8 cellular contexts compared by ENCODE assay signal in the genomic region with DNA sequence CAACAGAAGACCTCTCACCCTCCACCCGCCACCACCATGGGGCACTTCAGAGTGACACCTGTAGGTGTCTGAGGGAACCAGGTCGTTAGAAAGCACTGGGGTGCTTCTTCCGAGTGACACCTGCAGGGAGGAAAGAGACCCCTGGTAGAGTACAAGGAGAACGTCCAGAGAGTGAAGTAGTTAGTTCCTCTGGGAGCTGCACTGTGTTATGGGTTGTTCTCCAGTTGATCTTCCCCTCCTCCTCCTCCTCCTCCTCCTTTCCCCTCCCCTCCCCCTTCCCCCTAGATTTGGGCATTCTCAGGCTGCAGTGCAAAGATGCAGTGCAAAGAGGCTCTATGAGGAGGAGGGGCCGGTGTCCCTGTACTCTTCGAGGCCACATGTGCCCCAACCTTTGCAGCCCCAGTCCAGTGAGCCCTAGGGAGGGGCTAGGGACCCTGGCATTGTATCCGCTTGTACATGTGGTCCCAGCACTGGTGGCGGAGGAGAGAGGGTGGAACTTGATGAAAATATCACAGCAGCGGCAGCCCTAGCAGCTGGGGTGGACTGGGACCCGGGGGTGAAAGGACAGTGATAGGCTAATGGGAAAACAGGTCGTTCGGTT. TPM values are rescaled to one million over a fixed set of nuclear protein-coding genes. Genes with fewer than 3 reads are reported as not detected.
DNase-seq lines count a peak whose midpoint lies in the region; ATAC-seq, FAIRE-seq and TF ChIP-seq lines count a peak whose summit lies in the region.

No MANE protein-coding gene starts in this region.

- peak overlapping the region; percentile 83 for H3K9ac ChIP-seq in mammary epithelial cell (ENCODE audit: insufficient read depth, low read length)

- CTCF ChIA-PET in mammary epithelial cell (lab: Charles Lee; ENCODE audit: low non-redundant PET): no interaction called here

- peak overlapping the region; percentile 62 to 70 (median 62) for H3K4me3 ChIP-seq in mammary epithelial cell (replicated peaks in 1 of 3; ENCODE audit: insufficient read depth in 1 of 3, low read depth in 2 of 3, low read length in 3 of 3)
- peak overlapping the region; percentile 63 for H3K4me3 ChIP-seq in mucosa of descending colon

- peaks cover 24% of the 10 kb centered on the region for H3K36me3 Mint-ChIP-seq in stimulated activated naive CD8-positive, alpha-beta T cell treated with anti-CD3 and anti-CD28 coated beads, Interleukin-15, Interleukin-2, amounts not matched to agents 100 ng/mL and 50 ng/mL, for 24 hours (ENCODE audit: low read depth)

- peak overlapping the region; percentile 76 for H3K4me2 ChIP-seq in mammary epithelial cell (ENCODE audit: insufficient read depth, low read depth, low read length)

- 79% methylated on average over 9 of the region's 12 CpGs for WGBS in mammary epithelial cell (ENCODE audit: low coverage, missing lambda C conversion rate)

- peak overlapping the region; percentile 73 for H2AFZ ChIP-seq in mammary epithelial cell (ENCODE audit: low read depth, low read length)

- no peaks in the 10 kb centered on the region for H3K27me3 Mint-ChIP-seq in stimulated activated naive CD8-positive, alpha-beta T cell treated with anti-CD3 and anti-CD28 coated beads, Interleukin-15, Interleukin-2, amounts not matched to agents 100 ng/mL and 50 ng/mL, for 24 hours

- dilution Hi-C loops in mammary epithelial cell (cut with HindIII; ENCODE audit: low sequenced_read_pairs): no loop called here

- H4K20me1 ChIP-seq in mammary epithelial cell (ENCODE audit: insufficient read depth, low read length): no peaks in the 10 kb centered on the region

- TF ChIP-seq CTCF in mammary epithelial cell (conservative IDR thresholded peaks at IDR 0.05 in 1 of 2, IDR thresholded peaks at IDR 0.05 in 1 of 2; ENCODE audit: extremely low read depth in 1 of 2, insufficient read depth in 1 of 2, low read depth in 1 of 2, low read length in 2 of 2): no peak
- no peak for TF ChIP-seq CTCF in mucosa of descending colon (IDR thresholded peaks at IDR 0.05)

- H3K27ac Mint-ChIP-seq in stimulated activated naive CD8-positive, alpha-beta T cell treated with anti-CD3 and anti-CD28 coated beads, Interleukin-15, Interleukin-2, amounts not matched to agents 100 ng/mL and 50 ng/mL, for 24 hours: peak overlapping the region; percentile 93

- TSS peak; percentile 20 for BruUV-seq in mammary epithelial cell (replicated peaks; lab: Mats Ljungman, UMichigan)

- intact Hi-C loops in mammary epithelial cell (cut with micrococcal nuclease): loop anchor here (1.0 to 10.0 kb wide), 4 partner anchors 9 to 405 kb away; partner anchors contain the start of genes ABCB6 and NHEJ1
- intact Hi-C loops in mucosa of descending colon (cut with DNase I, micrococcal nuclease): no loop called here

- peak overlapping the region; percentile 80 for H3K27ac ChIP-seq in mammary epithelial cell (ENCODE audit: insufficient read depth, low read depth, low read length)

- in situ Hi-C loops in mammary epithelial cell (cut with MboI; ENCODE audit: low sequenced_read_pairs in 2 of 2): loop anchor here in 1 of 2 donors (10.0 kb wide), 1 partner anchor 105 kb away; the partner anchor contains the start of genes CNPPD1, RETREG2 and SLC23A3

- H3K4me1 ChIP-seq in mammary epithelial cell (ENCODE audit: insufficient read depth, low read length) (peaks cover 37% of the 10 kb centered on the region), mucosa of descending colon (ENCODE audit: low read depth) (peaks cover 18% of the 10 kb centered on the region)

- H3K27me3 ChIP-seq in mammary epithelial cell (ENCODE audit: insufficient read depth, low read length): no peaks in the 10 kb centered on the region

- DNase-seq in stimulated activated naive CD8-positive, alpha-beta T cell treated with anti-CD3 and anti-CD28 coated beads, Interleukin-15, Interleukin-2, amounts not matched to agents 100 U/mL and 50 U/mL, for 24 hours: no peak
- no peak for DNase-seq in mammary epithelial cell
- DNase-seq in mucosa of descending colon: peak in 2 of 3 donors; percentile 24 to 58
- no peak for DNase-seq in hepatic stellate cell (ENCODE audit: low spot score)
- DNase-seq in RCC 7860 (ENCODE audit: low spot score): no peak

- ATAC-seq in stimulated activated naive CD8-positive, alpha-beta T cell treated with anti-CD3 and anti-CD28 coated beads, Interleukin-15, Interleukin-2, amounts not matched to agents 100 U/mL and 50 U/mL, for 24 hours: no peak
- ATAC-seq in mucosa of descending colon (no peak), HG03460 (IDR thresholded peaks at IDR 0.05; ENCODE audit: unreplicated experiment) (no peak), HG02938 (IDR thresholded peaks at IDR 0.05; ENCODE audit: unreplicated experiment) (no peak)

- no peaks in the 10 kb centered on the region for H3K9me3 Mint-ChIP-seq in stimulated activated naive CD8-positive, alpha-beta T cell treated with anti-CD3 and anti-CD28 coated beads, Interleukin-15, Interleukin-2, amounts not matched to agents 100 ng/mL and 50 ng/mL, for 24 hours

- peaks cover 50% of the 10 kb centered on the region for H3K4me1 Mint-ChIP-seq in stimulated activated naive CD8-positive, alpha-beta T cell treated with anti-CD3 and anti-CD28 coated beads, Interleukin-15, Interleukin-2, amounts not matched to agents 100 ng/mL and 50 ng/mL, for 24 hours (ENCODE audit: low read depth)

- peaks cover 7% of the 10 kb centered on the region for H3K79me2 ChIP-seq in mammary epithelial cell (ENCODE audit: insufficient read depth, low read length)

- peak overlapping the region; percentile 92 for H3K4me3 Mint-ChIP-seq in stimulated activated naive CD8-positive, alpha-beta T cell treated with anti-CD3 and anti-CD28 coated beads, Interleukin-15, Interleukin-2, amounts not matched to agents 100 ng/mL and 50 ng/mL, for 24 hours

- H3K36me3 ChIP-seq in mammary epithelial cell (ENCODE audit: insufficient read depth, low read length) (peaks cover 3% of the 10 kb centered on the region), mucosa of descending colon (ENCODE audit: low read depth) (peaks cover 3% of the 10 kb centered on the region)

- FAIRE-seq in RCC 7860 (lab: Jason Lieb, UNC): no peak

- no peaks in the 10 kb centered on the region for H3K9me3 ChIP-seq in mammary epithelial cell (replicated peaks; ENCODE audit: insufficient read depth, low read length)
- H3K9me3 ChIP-seq in mucosa of descending colon: no peaks in the 10 kb centered on the region

RNA-seq across cellular contexts. Expression of gene DNAJB2, which starts 0.8 kb away (rescaled TPM):
- 100 to 1,000 TPM in 1 of 2 donors, 10 to 100 TPM in 1; 58.9 to 110 TPM for total RNA-seq in mammary epithelial cell
- 32.8 TPM for polyA plus RNA-seq in mammary epithelial cell
- polyA minus RNA-seq in mammary epithelial cell: 49.1 TPM
- 10 to 100 TPM; 61.0 to 71.0 (median 68.7) TPM for total RNA-seq in mucosa of descending colon

RNA-seq across cellular contexts. Expression of gene TUBA4A, which starts 26.3 kb away (rescaled TPM):
- total RNA-seq in mammary epithelial cell: 100 to 1,000 TPM; 206 to 209 TPM
- polyA plus RNA-seq in mammary epithelial cell: 616 TPM
- polyA minus RNA-seq in mammary epithelial cell: 360 TPM
- 10 to 100 TPM; 69.7 to 75.3 (median 75.0) TPM for total RNA-seq in mucosa of descending colon

RNA-seq across cellular contexts. Expression of gene TUBA4B, which starts 27.0 kb away (rescaled TPM):
- total RNA-seq in mammary epithelial cell (not detected), mucosa of descending colon (not detected)
- 0.08 TPM for polyA plus RNA-seq in mammary epithelial cell
- not detected for polyA minus RNA-seq in mammary epithelial cell

RNA-seq across cellular contexts. Expression of gene PTPRN, which starts 29.2 kb away (rescaled TPM):
- total RNA-seq in mammary epithelial cell (not detected), mucosa of descending colon (10 to 100 TPM in 1 of 3 donors, 1 to 10 TPM in 1, under 1 TPM in 1; 0.72 to 13.0 (median 1.0) TPM)
- 0.07 TPM for polyA plus RNA-seq in mammary epithelial cell
- not detected for polyA minus RNA-seq in mammary epithelial cell

RNA-seq across cellular contexts. Expression of gene STK16, which starts 34.7 kb away (rescaled TPM):
- total RNA-seq in mammary epithelial cell (10 to 100 TPM; 26.9 to 29.8 TPM), mucosa of descending colon (10 to 100 TPM; 29.7 to 37.3 (median 32.7) TPM)
- 53.1 TPM for polyA plus RNA-seq in mammary epithelial cell
- polyA minus RNA-seq in mammary epithelial cell: 22.7 TPM

Comparison
In these comparisons a context has a peak if more than half of its experiments do, and no peak if none do; other contexts are left out.
1. DNase-seq: peak in mucosa of descending colon (2 of 3); none in stimulated activated naive CD8-positive, alpha-beta T cell treated with anti-CD3 and anti-CD28 coated beads, Interleukin-15, Interleukin-2, amounts not matched to agents 100 U/mL and 50 U/mL, for 24 hours (single experiment), mammary epithelial cell (single experiment), hepatic stellate cell (single experiment) and RCC 7860 (single experiment).